30 cellular contexts compared by ENCODE assay signal in genomic region chr12:13794706-13795105, GRCh38.
"Had no signal": no experiment of that assay in that cellular context is flagged by ENCODE, and none has a peak within 500 bp of the region (broad histone marks: within the 10 kb centered on the region; RNA-seq: fewer than 3 reads in every experiment).

No MANE protein-coding gene starts in this region.

- H3K27me3 Mint-ChIP-seq: progenitor cell of endocrine pancreas; stimulated activated naive CD8-positive, alpha-beta T cell treated with anti-CD3 and anti-CD28 coated beads, Interleukin-15, Interleukin-2, amounts not matched to agents 100 ng/mL and 50 ng/mL, for 24 hours had no signal

- H3K4me3 Mint-ChIP-seq: naive thymus-derived CD8-positive, alpha-beta T cell; natural killer cell treated with Interleukin-12 subunit alpha and Interleukin-12 subunit beta and Interleukin-15 and Interleukin-18, amount 100 ng/mL, for 72 hours; nephron progenitor cell; neural crest cell; stimulated activated effector memory CD8-positive, alpha-beta T cell treated with anti-CD3 and anti-CD28 coated beads, Interleukin-12 subunit alpha, Interleukin-12 subunit beta, amount 100 ng/mL, for 72 hours; stimulated activated naive B cell treated with anti-CD40 and anti-IgM and Interleukin-4, amounts not matched to agents 10 μg/mL and 1 μg/mL and 100 μg/mL, for 72 hours; stimulated activated naive CD8-positive, alpha-beta T cell treated with anti-CD3 and anti-CD28 coated beads, Interleukin-15, Interleukin-2, amounts not matched to agents 100 ng/mL and 50 ng/mL, for 24 hours had no signal

- FAIRE-seq: small intestine had no signal

- H3K9me3 Mint-ChIP-seq: natural killer cell treated with Interleukin-12 subunit alpha and Interleukin-12 subunit beta and Interleukin-15 and Interleukin-18, amount 100 ng/mL, for 72 hours; nephron progenitor cell; stimulated activated naive B cell treated with anti-CD40 and anti-IgM and Interleukin-4, amounts not matched to agents 10 μg/mL and 1 μg/mL and 100 μg/mL, for 72 hours had no signal

- H3K27ac Mint-ChIP-seq: naive thymus-derived CD8-positive, alpha-beta T cell; natural killer cell treated with Interleukin-12 subunit alpha and Interleukin-12 subunit beta and Interleukin-15 and Interleukin-18, amount 100 ng/mL, for 72 hours; nephron progenitor cell; progenitor cell of endocrine pancreas; stimulated activated effector memory CD8-positive, alpha-beta T cell treated with anti-CD3 and anti-CD28 coated beads, Interleukin-12 subunit alpha, Interleukin-12 subunit beta, amount 100 ng/mL, for 72 hours; stimulated activated naive B cell treated with anti-CD40 and anti-IgM and Interleukin-4, amounts not matched to agents 10 μg/mL and 1 μg/mL and 100 μg/mL, for 72 hours; stimulated activated naive CD8-positive, alpha-beta T cell treated with anti-CD3 and anti-CD28 coated beads, Interleukin-15, Interleukin-2, amounts not matched to agents 100 ng/mL and 50 ng/mL, for 24 hours had no signal

- H3K27ac ChIP-seq: neutrophil, ovary, parathyroid adenoma, psoas muscle, right lobe of liver, sigmoid colon, stomach, thoracic aorta, thyroid gland, tibial nerve, upper lobe of left lung, uterus had no signal

- H3K4me1 Mint-ChIP-seq: nephron progenitor cell; stimulated activated effector memory CD8-positive, alpha-beta T cell treated with anti-CD3 and anti-CD28 coated beads, Interleukin-12 subunit alpha, Interleukin-12 subunit beta, amount 100 ng/mL, for 72 hours had no signal

- H3K36me3 Mint-ChIP-seq: natural killer cell treated with Interleukin-12 subunit alpha and Interleukin-12 subunit beta and Interleukin-15 and Interleukin-18, amount 100 ng/mL, for 72 hours; stimulated activated effector memory CD8-positive, alpha-beta T cell treated with anti-CD3 and anti-CD28 coated beads, Interleukin-12 subunit alpha, Interleukin-12 subunit beta, amount 100 ng/mL, for 72 hours; stimulated activated naive B cell treated with anti-CD40 and anti-IgM and Interleukin-4, amounts not matched to agents 10 μg/mL and 1 μg/mL and 100 μg/mL, for 72 hours had no signal

- DNase-seq: naive thymus-derived CD8-positive, alpha-beta T cell; nephron progenitor cell; nucleus accumbens; ovary; posterior cingulate gyrus; psoas muscle; right cardiac atrium; right lobe of liver; sigmoid colon; small intestine; stimulated activated CD4-positive, alpha-beta T cell treated with anti-CD3 and anti-CD28 coated beads, Interleukin-15, amount 100 ng/mL, for 24 hours; stimulated activated CD4-positive, alpha-beta T cell treated with anti-CD3 and anti-CD28 coated beads, Interleukin-2, amount 100 ng/mL, for 24 hours; stimulated activated CD4-positive, alpha-beta T cell treated with anti-CD3 and anti-CD28 coated beads, Interleukin-2, amount 100 ng/mL, for 48 hours; stimulated activated CD4-positive, alpha-beta T cell treated with anti-CD3 and anti-CD28 coated beads, Interleukin-4, amount 100 ng/mL, for 24 hours; stimulated activated naive B cell treated with anti-CD40 and anti-IgM and Interleukin-4, amounts not matched to agents 10 μg/mL and 1 μg/mL and 100 μg/mL, for 72 hours; stimulated activated naive CD4-positive, alpha-beta T cell treated with Interleukin-2 at 50 U/mL for 16 hours; stomach; thyroid gland; trophoblast cell; upper lobe of left lung; uterus had no signal
